ENCODE assay signal across 27 cellular contexts in genomic region chr2:2922156-2922555, GRCh38.
"Had no signal": no experiment of that assay in that cellular context is flagged by ENCODE, and none has a peak within 500 bp of the region (broad histone marks: within the 10 kb centered on the region; RNA-seq: fewer than 3 reads in every experiment).

No MANE protein-coding gene starts in this region.

- H3K36me3 ChIP-seq: ascending aorta, breast epithelium, cardiac muscle cell, colonic mucosa, gastrocnemius medialis, WERI-Rb-1 had no signal

- H3K9me3 ChIP-seq: ascending aorta, breast epithelium, colonic mucosa, gastrocnemius medialis had no signal

- DNase-seq: activated B cell treated with CpG ODN at 0.5 μM for 24 hours; activated CD4-positive, alpha-beta memory T cell treated with anti-CD3 and anti-CD28 coated beads for 36 hours; activated CD4-positive, alpha-beta T cell treated with anti-CD3 and anti-CD28 coated beads for 48 hours; activated CD8-positive, alpha-beta T cell treated with anti-CD3 and anti-CD28 coated beads, Interleukin-2, amount 10 ng/mL, durations not matched to agents 7 days and 5 days; activated gamma-delta T cell; activated naive CD4-positive, alpha-beta T cell; activated naive CD4-positive, alpha-beta T cell treated with anti-CD3 and anti-CD28 coated beads, Interleukin-2, amount 10 ng/mL, durations not matched to agents 7 days and 5 days; activated naive CD8-positive, alpha-beta T cell treated with anti-CD3 and anti-CD28 coated beads, Interleukin-2, amount 10 ng/mL, durations not matched to agents 7 days and 5 days; activated T-cell treated with anti-CD3 and anti-CD28 coated beads for 4 hours; activated T-cell treated with anti-CD3 and anti-CD28 coated beads, Interleukin-2, amount 50 U/mL, for 24 hours; activated T-cell treated with anti-CD3 and anti-CD28 coated beads, Interleukin-2, amount 50 U/mL, for 72 hours; central memory CD4-positive, alpha-beta T cell; cerebellar nuclear complex; colonic mucosa; effector CD8-positive, alpha-beta T cell; foreskin fibroblast; gastrocnemius medialis; T-helper 1 cell; T-helper 17 cell; T1000; WERI-Rb-1 had no signal

- H3K4me1 ChIP-seq: ascending aorta, breast epithelium, colonic mucosa, gastrocnemius medialis had no signal

- ATAC-seq: activated CD4-positive, CD25-positive, alpha-beta regulatory T cell treated with anti-CD3 and anti-CD28 coated beads, Interleukin-2, amount 50 U/mL, for 24 hours; activated CD8-positive, alpha-beta T cell treated with anti-CD3 and anti-CD28 coated beads, Interleukin-2, amount 10 ng/mL, durations not matched to agents 7 days and 5 days; activated naive CD4-positive, alpha-beta T cell treated with anti-CD3 and anti-CD28 coated beads, Interleukin-2, amount 50 U/mL, for 72 hours; activated T-cell treated with anti-CD3 and anti-CD28 coated beads, Interleukin-2, amount 50 U/mL, for 72 hours; gastrocnemius medialis; T-helper 17 cell had no signal

- H3K27me3 ChIP-seq: ascending aorta, breast epithelium, cardiac muscle cell, colonic mucosa, gastrocnemius medialis had no signal

- H3K4me3 ChIP-seq: ascending aorta, breast epithelium, cardiac muscle cell, colonic mucosa, gastrocnemius medialis had no signal

- H3K27ac ChIP-seq: ascending aorta, breast epithelium, cardiac muscle cell, colonic mucosa, epithelial cell of prostate, gastrocnemius medialis, WERI-Rb-1 had no signal
